Comparison of ENCODE assay signal across 12 cellular contexts in the genomic region with DNA sequence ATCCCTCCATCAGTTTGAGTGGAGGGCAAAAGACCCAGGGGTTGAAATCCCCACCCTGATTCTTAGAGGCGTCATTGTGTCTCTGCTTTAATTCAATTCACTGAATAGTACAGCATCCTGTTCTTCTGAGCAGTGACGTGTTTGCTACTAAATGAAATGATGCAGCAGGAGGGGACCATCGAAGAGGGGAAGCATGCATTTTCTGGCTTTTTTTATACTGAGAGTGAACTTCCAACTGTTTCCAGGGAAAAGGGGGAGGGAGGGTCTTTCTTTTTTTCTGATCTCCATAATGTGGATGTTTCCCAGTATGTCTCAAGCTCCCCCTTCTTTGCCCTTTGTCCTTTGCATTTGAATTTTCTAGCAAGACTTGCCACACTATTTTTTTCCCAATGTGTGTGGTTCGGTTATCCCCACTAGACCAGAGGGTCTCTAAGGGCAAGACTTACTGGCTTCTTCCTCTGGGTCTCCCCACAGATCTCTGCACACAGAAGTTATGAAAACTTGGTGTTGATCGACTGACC. TPM values are rescaled to one million over a fixed set of nuclear protein-coding genes. Genes with fewer than 3 reads are reported as not detected.
DNase-seq lines count a peak whose midpoint lies in the region; ATAC-seq and TF ChIP-seq lines count a peak whose summit lies in the region.
"Had no signal": no experiment of that assay in that cellular context is flagged by ENCODE, and none has a peak within 500 bp of the region (broad histone marks: within the 10 kb centered on the region; RNA-seq: fewer than 3 reads in every experiment).

No MANE protein-coding gene starts in this region.

- H3K36me3 ChIP-seq in OCI-LY7 (ENCODE audit: insufficient read depth, low read length): peaks cover 23% of the 10 kb centered on the region
- H3K36me3 ChIP-seq in hepatocyte (replicated peaks; ENCODE audit: insufficient read depth, low read depth): no peaks in the 10 kb centered on the region
- H3K36me3 ChIP-seq in stomach smooth muscle (ENCODE audit: control insufficient read depth in 2 of 2, insufficient read depth in 2 of 2, low read length in 2 of 2): peaks cover 0 to 6% of the 10 kb centered on the region in 2 donors
- H3K36me3 ChIP-seq: prostate gland had no signal

- no peak for DNase-seq in activated CD8-positive, alpha-beta memory T cell treated with anti-CD3 and anti-CD28 coated beads, Interleukin-2, amount 10 ng/mL, durations not matched to agents 7 days and 5 days
- no peak for DNase-seq in activated CD8-positive, alpha-beta memory T cell treated with anti-CD3 and anti-CD28 coated beads, Interleukin-2, amount 50 U/mL, for 48 hours
- DNase-seq in OCI-LY7 (ENCODE audit: low spot score): peak; percentile 14
- no peak for DNase-seq in hepatocyte (ENCODE audit: low spot score)
- no peak for DNase-seq in HUDEP-2 (lab: John Stamatoyannopoulos, UW; ENCODE audit: unreplicated experiment in 76 of 76)
- DNase-seq in osteocyte (ENCODE audit: extremely low spot score, unreplicated experiment): no peak
- no peak for DNase-seq in NCI-H1048 (lab: John Stamatoyannopoulos, UW)
- DNase-seq: kidney glomerular epithelial cell had no signal

- no peaks in the 10 kb centered on the region for H3K9me2 ChIP-seq in OCI-LY7 (ENCODE audit: insufficient read depth, low read length)
- H3K9me2 ChIP-seq in hepatocyte (replicated peaks; ENCODE audit: insufficient read depth): no peaks in the 10 kb centered on the region

- H3K27me3 Mint-ChIP-seq in activated CD8-positive, alpha-beta memory T cell treated with anti-CD3 and anti-CD28 coated beads, Interleukin-2, amount 10 ng/mL, durations not matched to agents 7 days and 5 days: no peaks in the 10 kb centered on the region
- no peaks in the 10 kb centered on the region for H3K27me3 Mint-ChIP-seq in osteocyte (ENCODE audit: unreplicated experiment)

- H4K20me1 ChIP-seq in OCI-LY7 (ENCODE audit: insufficient read depth, low read length) (no peaks in the 10 kb centered on the region), hepatocyte (ENCODE audit: insufficient read depth, poor library complexity, severe bottlenecking) (no peaks in the 10 kb centered on the region)

- H2AFZ ChIP-seq in OCI-LY7 (ENCODE audit: low read length): no peak overlapping the region
- no peak overlapping the region for H2AFZ ChIP-seq in hepatocyte

- H3K4me1 ChIP-seq in OCI-LY7 (ENCODE audit: insufficient read depth, low read length, poor library complexity, severe bottlenecking) (peaks cover 24% of the 10 kb centered on the region), hepatocyte (ENCODE audit: insufficient read depth) (peaks cover 21% of the 10 kb centered on the region), stomach smooth muscle (ENCODE audit: control insufficient read depth, insufficient read depth, low read length) (peaks cover 24% of the 10 kb centered on the region)

- H3K4me1 Mint-ChIP-seq in activated CD8-positive, alpha-beta memory T cell treated with anti-CD3 and anti-CD28 coated beads, Interleukin-2, amount 10 ng/mL, durations not matched to agents 7 days and 5 days: peaks cover 36% of the 10 kb centered on the region
- peaks cover 29% of the 10 kb centered on the region for H3K4me1 Mint-ChIP-seq in osteocyte (ENCODE audit: unreplicated experiment)

- no peaks in the 10 kb centered on the region for H3K9me3 Mint-ChIP-seq in activated CD8-positive, alpha-beta memory T cell treated with anti-CD3 and anti-CD28 coated beads, Interleukin-2, amount 10 ng/mL, durations not matched to agents 7 days and 5 days (ENCODE audit: low read depth)
- H3K9me3 Mint-ChIP-seq in osteocyte (ENCODE audit: unreplicated experiment): no peaks in the 10 kb centered on the region

- H3K4me2 ChIP-seq in OCI-LY7 (ENCODE audit: low read length) (peak overlapping the region; percentile 95), hepatocyte (peak overlapping the region; percentile 89)
- H3K4me2 ChIP-seq: KMS-11 had no signal

- peaks cover 22% of the 10 kb centered on the region; the same call in 1 of the 2 replicates for H3K79me2 ChIP-seq in OCI-LY7 (ENCODE audit: insufficient read depth, low read depth, low read length)
- H3K79me2 ChIP-seq in hepatocyte: peaks cover 57% of the 10 kb centered on the region

- H3K4me3 ChIP-seq in OCI-LY7 (ENCODE audit: low read depth, low read length, poor library complexity, severe bottlenecking) (peak overlapping the region; percentile 93), hepatocyte (no peak overlapping the region), stomach smooth muscle (ENCODE audit: low read length in 2 of 2) (no peak overlapping the region)
- H3K4me3 ChIP-seq: HAP-1, prostate gland had no signal

- BruUV-seq in OCI-LY7 (replicated peaks; lab: Mats Ljungman, UMichigan): no TSS peak

- POLR2A ChIA-PET in OCI-LY7 (lab: Charles Lee): interaction anchor here (0.8 to 1.1 kb wide), 2 partner anchors 24 to 58 kb away, joined by 3 to 4 read pairs; no protein-coding TSS in a partner anchor

- CTCF ChIA-PET in activated CD8-positive, alpha-beta memory T cell treated with anti-CD3 and anti-CD28 coated beads, Interleukin-2, amount 10 ng/mL, durations not matched to agents 7 days and 5 days (lab: Charles Lee): interaction anchor here (1.0 kb wide), 1 partner anchor 53 kb away, joined by 5 read pairs; the partner anchor contains the start of gene NPR1
- CTCF ChIA-PET in OCI-LY7 (lab: Charles Lee; ENCODE audit: unreplicated experiment): no interaction called here

- peak overlapping the region; percentile 57 for H3K27ac Mint-ChIP-seq in activated CD8-positive, alpha-beta memory T cell treated with anti-CD3 and anti-CD28 coated beads, Interleukin-2, amount 10 ng/mL, durations not matched to agents 7 days and 5 days
- no peak overlapping the region for H3K27ac Mint-ChIP-seq in osteocyte (ENCODE audit: unreplicated experiment)

- intact Hi-C loops in OCI-LY7 (cut with micrococcal nuclease; ENCODE audit: unreplicated experiment): no loop called here

- H3K36me3 Mint-ChIP-seq in activated CD8-positive, alpha-beta memory T cell treated with anti-CD3 and anti-CD28 coated beads, Interleukin-2, amount 10 ng/mL, durations not matched to agents 7 days and 5 days: peaks cover 10% of the 10 kb centered on the region
- no peaks in the 10 kb centered on the region for H3K36me3 Mint-ChIP-seq in osteocyte (ENCODE audit: unreplicated experiment)

- WGBS in hepatocyte (ENCODE audit: low lambda C conversion rate, missing lambda C conversion rate): 71% methylated on average over 5 of the region's 5 CpGs

- H3K9ac ChIP-seq in stomach smooth muscle (ENCODE audit: low read length in 2 of 2): peak overlapping the region in 1 of 2 donors; percentile 20
- H3K9ac ChIP-seq: KMS-11 had no signal

- H3K4me3 Mint-ChIP-seq in activated CD8-positive, alpha-beta memory T cell treated with anti-CD3 and anti-CD28 coated beads, Interleukin-2, amount 10 ng/mL, durations not matched to agents 7 days and 5 days: no peak overlapping the region
- no peak overlapping the region for H3K4me3 Mint-ChIP-seq in osteocyte (ENCODE audit: unreplicated experiment)

- H3K9me3 ChIP-seq in OCI-LY7 (ENCODE audit: low read length) (no peaks in the 10 kb centered on the region), hepatocyte (ENCODE audit: low read depth) (no peaks in the 10 kb centered on the region), stomach smooth muscle (ENCODE audit: control insufficient read depth in 2 of 2, low read length in 2 of 2) (no peaks in the 10 kb centered on the region)
- H3K9me3 ChIP-seq: HAP-1, prostate gland had no signal

- H3K27ac ChIP-seq in OCI-LY7 (ENCODE audit: low read depth, low read length, poor library complexity, severe bottlenecking): no peak overlapping the region
- peak overlapping the region; percentile 55 for H3K27ac ChIP-seq in hepatocyte
- peak overlapping the region; percentile 49 for H3K27ac ChIP-seq in stomach smooth muscle (ENCODE audit: low read length)
- H3K27ac ChIP-seq: KMS-11, prostate gland had no signal

- TF ChIP-seq CTCF in OCI-LY7 (conservative IDR thresholded peaks at IDR 0.05; ENCODE audit: low read length) (no peak), hepatocyte (IDR thresholded peaks at IDR 0.05; ENCODE audit: poor library complexity) (no peak), osteocyte (IDR thresholded peaks at IDR 0.05) (no peak)

- ATAC-seq in activated CD8-positive, alpha-beta memory T cell treated with anti-CD3 and anti-CD28 coated beads, Interleukin-2, amount 10 ng/mL, durations not matched to agents 7 days and 5 days: no peak

- H3K27me3 ChIP-seq in hepatocyte (no peaks in the 10 kb centered on the region), stomach smooth muscle (ENCODE audit: control insufficient read depth in 1 of 2, insufficient read depth in 2 of 2, low read length in 2 of 2) (no peaks in the 10 kb centered on the region)

RNA-seq across cellular contexts. Expression of gene INTS3, which starts 2.7 kb away (rescaled TPM):
- 10 to 100 TPM; 50.2 to 51.5 TPM for total RNA-seq in activated CD8-positive, alpha-beta memory T cell treated with anti-CD3 and anti-CD28 coated beads, Interleukin-2, amount 10 ng/mL, durations not matched to agents 7 days and 5 days
- total RNA-seq in OCI-LY7 (2014; rRNA removed; shearing (Covaris generic)): 31.6 and 33.5 TPM in 2 replicates
- total RNA-seq in OCI-LY7 (2022) (65.8 and 67.3 TPM in 2 replicates), hepatocyte (39.1 and 42.3 TPM in 2 replicates), osteocyte (62.7 and 65.9 TPM in 2 replicates)
- polyA plus RNA-seq in hepatocyte: 37.1 and 51.3 TPM in 2 replicates

RNA-seq across cellular contexts. Expression of gene SLC27A3, which starts 44.7 kb away (rescaled TPM):
- total RNA-seq in activated CD8-positive, alpha-beta memory T cell treated with anti-CD3 and anti-CD28 coated beads, Interleukin-2, amount 10 ng/mL, durations not matched to agents 7 days and 5 days: 10 to 100 TPM; 39.8 to 43.0 TPM
- 3.3 and 4.5 TPM in 2 replicates for total RNA-seq in OCI-LY7 (2014; rRNA removed; shearing (Covaris generic))
- total RNA-seq in OCI-LY7 (2022): 7.7 and 10.2 TPM in 2 replicates
- 21.5 and 22.8 TPM in 2 replicates for total RNA-seq in hepatocyte
- 37.2 and 38.1 TPM in 2 replicates for polyA plus RNA-seq in hepatocyte
- 9.9 and 11.9 TPM in 2 replicates for total RNA-seq in osteocyte

RNA-seq across cellular contexts. Expression of gene NPR1, which starts 52.0 kb away (rescaled TPM):
- under 1 TPM in 1 of 2 experiments, not detected in 1; 0.05 TPM for total RNA-seq in activated CD8-positive, alpha-beta memory T cell treated with anti-CD3 and anti-CD28 coated beads, Interleukin-2, amount 10 ng/mL, durations not matched to agents 7 days and 5 days
- total RNA-seq in OCI-LY7 (2014; rRNA removed; shearing (Covaris generic)): 0.03 TPM in 1 of 2 replicates, not detected in the other
- total RNA-seq in OCI-LY7 (2022): not detected in 2 replicates
- 2.5 and 2.8 TPM in 2 replicates for total RNA-seq in hepatocyte
- polyA plus RNA-seq in hepatocyte: 3.0 and 4.3 TPM in 2 replicates
- total RNA-seq in osteocyte: 0.16 TPM in 1 of 2 replicates, not detected in the other

RNA-seq across cellular contexts. Expression of gene ILF2, which starts 59.7 kb away (rescaled TPM):
- 100 to 1,000 TPM; 193 to 260 TPM for total RNA-seq in activated CD8-positive, alpha-beta memory T cell treated with anti-CD3 and anti-CD28 coated beads, Interleukin-2, amount 10 ng/mL, durations not matched to agents 7 days and 5 days
- total RNA-seq in OCI-LY7 (2014; rRNA removed; shearing (Covaris generic)): 287 and 300 TPM in 2 replicates
- 319 and 334 TPM in 2 replicates for total RNA-seq in OCI-LY7 (2022)
- 173 and 191 TPM in 2 replicates for total RNA-seq in hepatocyte
- polyA plus RNA-seq in hepatocyte: 177 and 178 TPM in 2 replicates
- 151 and 157 TPM in 2 replicates for total RNA-seq in osteocyte
